In genomic region chr16:30656974-30657865, GRCh38 we compare ENCODE assay signal across 8 cellular contexts. TPM values are rescaled to one million over a fixed set of nuclear protein-coding genes. Genes with fewer than 3 reads are reported as not detected.
DNase-seq lines count a peak whose midpoint lies in the region; ATAC-seq and TF ChIP-seq lines count a peak whose summit lies in the region.

No MANE protein-coding gene starts in this region.

- TF ChIP-seq CTCF in CD4-positive, alpha-beta T cell (IDR thresholded peaks at IDR 0.05) = no peak
- TF ChIP-seq CTCF in ascending aorta (IDR thresholded peaks at IDR 0.05) (no peak), liver (IDR thresholded peaks at IDR 0.05; ENCODE audit: low read depth, low read length, missing input control) (no peak), type B pancreatic cell (conservative IDR thresholded peaks at IDR 0.05) (no peak)

- H3K27me3 Mint-ChIP-seq in CD4-positive, alpha-beta T cell = no peaks in the 10 kb centered on the region
- H3K27me3 Mint-ChIP-seq in type B pancreatic cell = no peaks in the 10 kb centered on the region

- H3K36me3 Mint-ChIP-seq in CD4-positive, alpha-beta T cell (ENCODE audit: low read depth) = peaks cover 77% of the 10 kb centered on the region
- peaks cover 7% of the 10 kb centered on the region for H3K36me3 Mint-ChIP-seq in type B pancreatic cell

- CTCF ChIA-PET in CD4-positive, alpha-beta T cell (lab: Charles Lee) = interaction anchor here (1.0 kb wide), 1 partner anchor 28 kb away, joined by 3 read pairs; no protein-coding TSS in a partner anchor

- H3K9me3 ChIP-seq in CD4-positive, alpha-beta T cell (ENCODE audit: control insufficient read depth, low read length) = no peaks in the 10 kb centered on the region
- H3K9me3 ChIP-seq in HUES48 (ENCODE audit: control insufficient read depth, insufficient read depth, low read length) = no peaks in the 10 kb centered on the region
- H3K9me3 ChIP-seq in ascending aorta = no peaks in the 10 kb centered on the region
- no peaks in the 10 kb centered on the region for H3K9me3 ChIP-seq in liver (ENCODE audit: control insufficient read depth in 4 of 4, low read length in 3 of 4)

- no peaks in the 10 kb centered on the region for H3K9me3 Mint-ChIP-seq in CD4-positive, alpha-beta T cell
- no peaks in the 10 kb centered on the region for H3K9me3 Mint-ChIP-seq in type B pancreatic cell

- no peaks in the 10 kb centered on the region for H3K27me3 ChIP-seq in CD4-positive, alpha-beta T cell (ENCODE audit: control insufficient read depth, insufficient read depth, low read length)
- H3K27me3 ChIP-seq in HUES48 (ENCODE audit: control insufficient read depth, insufficient read depth, low read length) (peaks cover 32% of the 10 kb centered on the region), ascending aorta (no peaks in the 10 kb centered on the region), liver (ENCODE audit: control insufficient read depth in 4 of 4, insufficient read depth in 4 of 4, low read length in 3 of 4) (no peaks in the 10 kb centered on the region)

- peaks cover 48% of the 10 kb centered on the region for H3K4me1 Mint-ChIP-seq in CD4-positive, alpha-beta T cell (ENCODE audit: low read depth)
- H3K4me1 Mint-ChIP-seq in type B pancreatic cell (ENCODE audit: unreplicated experiment) = peaks cover 24% of the 10 kb centered on the region

- no peak for TF ChIP-seq RAD21 in liver (IDR thresholded peaks at IDR 0.05)

- peak overlapping the region; percentile 84 for H3K4me3 Mint-ChIP-seq in CD4-positive, alpha-beta T cell
- H3K4me3 Mint-ChIP-seq in type B pancreatic cell = peak overlapping the region; percentile 86

- no peak for DNase-seq in CD4-positive, alpha-beta T cell
- DNase-seq in ascending aorta (ENCODE audit: low spot score in 2 of 2) (peak in 1 of 2 donors; percentile 71), type B pancreatic cell (ENCODE audit: extremely low spot score, unreplicated experiment) (no peak)
- DNase-seq in activated effector memory CD4-positive, alpha-beta T cell treated with anti-CD3 and anti-CD28 coated beads, Interleukin-2, amount 50 U/mL, for 16 hours = no peak
- DNase-seq in stimulated activated CD4-positive, alpha-beta T cell treated with anti-CD3 and anti-CD28 coated beads, Interleukin-15, amount 100 ng/mL, for 24 hours = no peak

- ATAC-seq in CD4-positive, alpha-beta T cell (ENCODE audit: poor library complexity) = no peak
- ATAC-seq in GM21737 (IDR thresholded peaks at IDR 0.05; ENCODE audit: unreplicated experiment) = no peak

- WGBS in liver = 32% methylated on average over 32 of the region's 32 CpGs

- H3K36me3 ChIP-seq in HUES48 (ENCODE audit: control insufficient read depth, insufficient read depth, low read length) = peaks cover 12% of the 10 kb centered on the region
- H3K36me3 ChIP-seq in ascending aorta = peaks cover 53 to 61% of the 10 kb centered on the region in 2 donors
- peaks cover 11 to 35% (median 22%) of the 10 kb centered on the region in 4 donors for H3K36me3 ChIP-seq in liver (ENCODE audit: control insufficient read depth in 4 of 4, insufficient read depth in 3 of 4, low read depth in 1 of 4, low read length in 3 of 4)

- H3K27ac Mint-ChIP-seq in CD4-positive, alpha-beta T cell = peak overlapping the region; percentile 99
- peak overlapping the region; percentile 99 for H3K27ac Mint-ChIP-seq in type B pancreatic cell

- H3K4me1 ChIP-seq in HUES48 (ENCODE audit: control insufficient read depth, insufficient read depth, low read length) (0 out of 2 replicates have a peak, but pooled peaks cover 3% of the 10 kb centered on the region), ascending aorta (peaks cover 28 to 38% of the 10 kb centered on the region in 2 donors), liver (ENCODE audit: control insufficient read depth in 4 of 4, insufficient read depth in 4 of 4, low read length in 3 of 4) (peaks cover 3 to 37% (median 33%) of the 10 kb centered on the region in 4 donors)

- intact Hi-C loops in CD4-positive, alpha-beta T cell (cut with DNase I, micrococcal nuclease) = loop anchor here in 1 of 2 experiments (5.0 kb wide), 1 partner anchor 285 kb away; the partner anchor contains the start of genes MYL11 and TBC1D10B
- intact Hi-C loops in ascending aorta (cut with DNase I) = loop anchor here (5.0 to 10.0 kb wide), 5 partner anchors 90 to 800 kb away; partner anchors contain the start of genes ALDOA, ARMC5, PHKG2 and ZNF646

- peak overlapping the region; percentile 64 for H3K4me3 ChIP-seq in HUES48 (ENCODE audit: low read depth, low read length)
- peak overlapping the region; percentile 56 to 65 for H3K4me3 ChIP-seq in ascending aorta
- H3K4me3 ChIP-seq in liver (ENCODE audit: low read depth in 1 of 3, low read length in 3 of 3) = peak overlapping the region; percentile 15 to 77 (median 21)

- no peak overlapping the region for H3K9ac ChIP-seq in HUES48 (ENCODE audit: low read depth, low read length)
- H3K9ac ChIP-seq in liver (ENCODE audit: low read depth in 1 of 2, low read length in 2 of 2) = peak overlapping the region; percentile 32 to 79

- H3K27ac ChIP-seq in CD4-positive, alpha-beta T cell (ENCODE audit: low read depth, low read length) = peak overlapping the region; percentile 81
- H3K27ac ChIP-seq in HUES48 (ENCODE audit: low read depth, low read length) (peak overlapping the region; percentile 71), ascending aorta (peak overlapping the region; percentile 86 to 87), liver (ENCODE audit: low read depth in 1 of 2, low read length in 2 of 2) (peak overlapping the region; percentile 87 to 93)

- POLR2A ChIA-PET in CD4-positive, alpha-beta T cell (lab: Charles Lee) = interaction anchor here (1.4 kb wide), 1 partner anchor 199 kb away, joined by 5 read pairs; no protein-coding TSS in a partner anchor

TF ChIP-seq in liver, 16 proteins besides CTCF, POLR2A, EP300 and RAD21:
- TF ChIP-seq SP1 (IDR thresholded peaks at IDR 0.05) = no peak
- no peak for TF ChIP-seq RXRA (IDR thresholded peaks at IDR 0.05)
- TF ChIP-seq NR2F2 (IDR thresholded peaks at IDR 0.05) = peak; percentile 7

RNA-seq across cellular contexts. Expression of gene FBRS, which starts 1.0 kb away (rescaled TPM):
- 100 to 1,000 TPM; 162 to 163 TPM for total RNA-seq in CD4-positive, alpha-beta T cell
- total RNA-seq in ascending aorta (26.8 TPM), liver (10 to 100 TPM in 1 of 2 donors, 1 to 10 TPM in 1; 7.3 to 15.1 TPM), type B pancreatic cell (ENCODE audit: low replicate concordance) (77.3 and 78.2 TPM in 2 replicates)
- 10 to 100 TPM in 1 of 2 donors, 1 to 10 TPM in 1; 4.1 to 15.5 TPM for polyA plus RNA-seq in liver

RNA-seq across cellular contexts. Expression of gene PRR14, which starts 6.5 kb away (rescaled TPM):
- 10 to 100 TPM; 50.2 to 51.7 TPM for total RNA-seq in CD4-positive, alpha-beta T cell
- total RNA-seq in ascending aorta (124 TPM), liver (1 to 10 TPM; 7.5 to 9.1 TPM), type B pancreatic cell (ENCODE audit: low replicate concordance) (41.1 and 45.0 TPM in 2 replicates)
- 10 to 100 TPM in 1 of 2 donors, 1 to 10 TPM in 1; 8.6 to 13.5 TPM for polyA plus RNA-seq in liver

RNA-seq across cellular contexts. Expression of gene SRCAP, which starts 41.8 kb away (rescaled TPM):
- 10 to 100 TPM; 59.5 to 60.1 TPM for total RNA-seq in CD4-positive, alpha-beta T cell
- total RNA-seq in ascending aorta (24.5 TPM), liver (10 to 100 TPM; 26.8 to 27.7 TPM), type B pancreatic cell (ENCODE audit: low replicate concordance) (62.8 and 73.5 TPM in 2 replicates)
- polyA plus RNA-seq in liver = 1 to 10 TPM; 7.6 to 8.7 TPM

RNA-seq across cellular contexts. Expression of gene ZNF689, which starts 47.0 kb away (rescaled TPM):
- 10 to 100 TPM; 15.3 to 15.7 TPM for total RNA-seq in CD4-positive, alpha-beta T cell
- 7.0 TPM for total RNA-seq in ascending aorta
- 1 to 10 TPM; 4.6 to 5.8 TPM for total RNA-seq in liver
- polyA plus RNA-seq in liver = 1 to 10 TPM; 2.6 to 4.0 TPM
- total RNA-seq in type B pancreatic cell (ENCODE audit: low replicate concordance) = 8.1 and 14.9 TPM in 2 replicates
